ENCODE assay signal across 8 cellular contexts in the genomic region with DNA sequence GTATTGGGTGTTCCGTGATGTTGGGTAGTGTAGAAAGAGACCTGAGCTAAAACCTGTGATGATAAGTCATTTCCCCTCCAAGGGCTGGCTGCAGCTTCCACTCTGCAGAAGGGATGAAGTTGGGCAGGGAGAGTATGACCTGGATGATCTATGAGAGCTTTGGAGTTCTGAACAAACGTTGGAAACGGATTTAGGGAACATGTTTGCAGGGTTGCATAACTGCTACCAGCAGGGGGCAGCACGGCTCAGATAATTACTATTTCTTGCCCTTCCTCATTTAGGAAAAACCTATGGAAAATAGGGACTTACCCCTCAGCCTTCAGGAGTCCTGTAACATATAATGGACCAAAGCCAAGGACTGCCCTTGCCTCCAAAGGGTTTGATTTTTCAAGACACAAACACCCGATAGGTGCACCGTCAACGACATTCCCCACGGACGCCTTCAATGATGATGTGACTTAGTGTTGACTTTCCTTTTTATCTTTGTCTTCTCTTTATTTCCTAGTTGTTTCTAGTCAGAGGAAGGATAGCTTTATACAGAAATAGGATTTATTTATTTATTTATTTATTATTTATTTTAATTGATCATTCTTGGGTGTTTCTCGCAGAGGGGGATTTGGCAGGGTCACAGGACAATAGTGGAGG.
DNase-seq lines count a peak whose midpoint lies in the region; ATAC-seq and TF ChIP-seq lines count a peak whose summit lies in the region.

No MANE protein-coding gene starts in this region.

- intact Hi-C loops in heart right ventricle (cut with DNase I) (loop anchor here in 9 of 10 donors (1.0 to 5.0 kb wide), 8 partner anchors 73 to 380 kb away; no protein-coding TSS in a partner anchor), gastrocnemius medialis (cut with DNase I; ENCODE audit: low total_unique reads) (loop anchor here (1.0 kb wide), 2 partner anchors 74 to 287 kb away; no protein-coding TSS in a partner anchor)

- no peaks in the 10 kb centered on the region for H3K27me3 ChIP-seq in heart right ventricle
- no peaks in the 10 kb centered on the region for H3K27me3 ChIP-seq in gastrocnemius medialis

- H3K27me3 Mint-ChIP-seq in stimulated activated naive CD8-positive, alpha-beta T cell treated with anti-CD3 and anti-CD28 coated beads, Interleukin-15, amount 100 ng/mL, for 72 hours: peaks cover 28% of the 10 kb centered on the region
- H3K27me3 Mint-ChIP-seq in activated naive CD4-positive, alpha-beta T cell treated with anti-CD3 and anti-CD28 coated beads, Interleukin-2, amount 10 ng/mL, durations not matched to agents 7 days and 5 days: peaks cover 13% of the 10 kb centered on the region

- no peak overlapping the region for H3K4me3 Mint-ChIP-seq in stimulated activated naive CD8-positive, alpha-beta T cell treated with anti-CD3 and anti-CD28 coated beads, Interleukin-15, amount 100 ng/mL, for 72 hours
- H3K4me3 Mint-ChIP-seq in activated naive CD4-positive, alpha-beta T cell treated with anti-CD3 and anti-CD28 coated beads, Interleukin-2, amount 10 ng/mL, durations not matched to agents 7 days and 5 days: no peak overlapping the region

- H3K27ac ChIP-seq in heart right ventricle (no peak overlapping the region), gastrocnemius medialis (no peak overlapping the region)

- no peaks in the 10 kb centered on the region for H3K4me1 ChIP-seq in heart right ventricle
- no peaks in the 10 kb centered on the region for H3K4me1 ChIP-seq in gastrocnemius medialis

- H3K36me3 ChIP-seq in heart right ventricle: no peaks in the 10 kb centered on the region
- H3K36me3 ChIP-seq in gastrocnemius medialis: no peaks in the 10 kb centered on the region

- ATAC-seq in stimulated activated naive CD8-positive, alpha-beta T cell treated with anti-CD3 and anti-CD28 coated beads, Interleukin-15, Interleukin-2, amounts not matched to agents 100 U/mL and 50 U/mL, for 24 hours: no peak
- no peak for ATAC-seq in stimulated activated naive CD8-positive, alpha-beta T cell treated with anti-CD3 and anti-CD28 coated beads, Interleukin-15, amount 100 ng/mL, for 72 hours
- ATAC-seq in heart right ventricle: peak in 7 of 8 donors; percentile 37 to 68 (median 58)
- ATAC-seq in gastrocnemius medialis: no peak

- no peak overlapping the region for H3K27ac Mint-ChIP-seq in stimulated activated naive CD8-positive, alpha-beta T cell treated with anti-CD3 and anti-CD28 coated beads, Interleukin-15, amount 100 ng/mL, for 72 hours
- no peak overlapping the region for H3K27ac Mint-ChIP-seq in activated naive CD4-positive, alpha-beta T cell treated with anti-CD3 and anti-CD28 coated beads, Interleukin-2, amount 10 ng/mL, durations not matched to agents 7 days and 5 days

- H3K9me3 Mint-ChIP-seq in stimulated activated naive CD8-positive, alpha-beta T cell treated with anti-CD3 and anti-CD28 coated beads, Interleukin-15, amount 100 ng/mL, for 72 hours: no peaks in the 10 kb centered on the region
- no peaks in the 10 kb centered on the region for H3K9me3 Mint-ChIP-seq in activated naive CD4-positive, alpha-beta T cell treated with anti-CD3 and anti-CD28 coated beads, Interleukin-2, amount 10 ng/mL, durations not matched to agents 7 days and 5 days

- TF ChIP-seq CTCF in heart right ventricle (IDR thresholded peaks at IDR 0.05) (peak; percentile 80 to 91 (median 86)), gastrocnemius medialis (IDR thresholded peaks at IDR 0.05 in 4 of 5, conservative IDR thresholded peaks at IDR 0.05 in 1 of 5) (peak; percentile 43 to 76 (median 74))

- H3K4me1 Mint-ChIP-seq in stimulated activated naive CD8-positive, alpha-beta T cell treated with anti-CD3 and anti-CD28 coated beads, Interleukin-15, amount 100 ng/mL, for 72 hours: no peaks in the 10 kb centered on the region
- H3K4me1 Mint-ChIP-seq in activated naive CD4-positive, alpha-beta T cell treated with anti-CD3 and anti-CD28 coated beads, Interleukin-2, amount 10 ng/mL, durations not matched to agents 7 days and 5 days: no peaks in the 10 kb centered on the region

- H3K9me3 ChIP-seq in heart right ventricle: no peaks in the 10 kb centered on the region
- H3K9me3 ChIP-seq in gastrocnemius medialis: no peaks in the 10 kb centered on the region

- peak; percentile 45 for DNase-seq in stimulated activated naive CD8-positive, alpha-beta T cell treated with anti-CD3 and anti-CD28 coated beads, Interleukin-15, Interleukin-2, amounts not matched to agents 100 U/mL and 50 U/mL, for 24 hours
- no peak for DNase-seq in stimulated activated naive CD8-positive, alpha-beta T cell treated with anti-CD3 and anti-CD28 coated beads, Interleukin-15, amount 100 ng/mL, for 72 hours
- DNase-seq in NCI-H526 treated with DMSO at 0.1 percent for 48 hours (lab: John Stamatoyannopoulos, UW) (peak; percentile 15), heart right ventricle (peak; percentile 71 to 75), gastrocnemius medialis (peak in 1 of 2 donors; percentile 21), NCI-H2107 (lab: John Stamatoyannopoulos, UW) (no peak), cerebellar nuclear complex (lab: John Stamatoyannopoulos, UW) (no peak)
- peak; percentile 37 for DNase-seq in activated naive CD4-positive, alpha-beta T cell treated with anti-CD3 and anti-CD28 coated beads, Interleukin-2, amount 10 ng/mL, durations not matched to agents 7 days and 5 days

- TF ChIP-seq POLR2A in gastrocnemius medialis (IDR thresholded peaks at IDR 0.05): no peak

- H3K36me3 Mint-ChIP-seq in activated naive CD4-positive, alpha-beta T cell treated with anti-CD3 and anti-CD28 coated beads, Interleukin-2, amount 10 ng/mL, durations not matched to agents 7 days and 5 days: no peaks in the 10 kb centered on the region

- WGBS in heart right ventricle, 2 donors: 62 to 69% methylated on average over 10 of the region's 10 CpGs

- CTCF ChIA-PET in activated naive CD4-positive, alpha-beta T cell treated with anti-CD3 and anti-CD28 coated beads, Interleukin-2, amount 10 ng/mL, durations not matched to agents 7 days and 5 days (lab: Charles Lee): interaction anchor here (0.8 to 3.7 kb wide), 16 partner anchors 9 to 678 kb away, joined by 3 to 30 read pairs (median 6); no protein-coding TSS in a partner anchor

- in situ Hi-C loops in gastrocnemius medialis (cut with MboI; ENCODE audit: low sequenced_read_pairs in 4 of 4): loop anchor here in 3 of 4 donors (5.0 to 10.0 kb wide), 3 partner anchors 75 to 287 kb away; no protein-coding TSS in a partner anchor

- H3K4me3 ChIP-seq in heart right ventricle: no peak overlapping the region
- H3K4me3 ChIP-seq in gastrocnemius medialis: no peak overlapping the region

Comparison
In these comparisons a context has a peak if more than half of its experiments do, and no peak if none do; other contexts are left out.
1. DNase-seq: peak in stimulated activated naive CD8-positive, alpha-beta T cell treated with anti-CD3 and anti-CD28 coated beads, Interleukin-15, Interleukin-2, amounts not matched to agents 100 U/mL and 50 U/mL, for 24 hours (single experiment), NCI-H526 treated with DMSO at 0.1 percent for 48 hours (single experiment), activated naive CD4-positive, alpha-beta T cell treated with anti-CD3 and anti-CD28 coated beads, Interleukin-2, amount 10 ng/mL, durations not matched to agents 7 days and 5 days (single experiment) and heart right ventricle (2 of 2); none in stimulated activated naive CD8-positive, alpha-beta T cell treated with anti-CD3 and anti-CD28 coated beads, Interleukin-15, amount 100 ng/mL, for 72 hours (0 of 2), NCI-H2107 (single experiment) and cerebellar nuclear complex (0 of 2).
2. ATAC-seq: peak in heart right ventricle (7 of 8); none in stimulated activated naive CD8-positive, alpha-beta T cell treated with anti-CD3 and anti-CD28 coated beads, Interleukin-15, Interleukin-2, amounts not matched to agents 100 U/mL and 50 U/mL, for 24 hours (single experiment), stimulated activated naive CD8-positive, alpha-beta T cell treated with anti-CD3 and anti-CD28 coated beads, Interleukin-15, amount 100 ng/mL, for 72 hours (single experiment) and gastrocnemius medialis (0 of 2).